9 cellular contexts compared by ENCODE assay signal in genomic region chr21:17780539-17780938, GRCh38. TPM values are rescaled to one million over a fixed set of nuclear protein-coding genes. Genes with fewer than 3 reads are reported as not detected.
DNase-seq lines count a peak whose midpoint lies in the region; ATAC-seq, FAIRE-seq and TF ChIP-seq lines count a peak whose summit lies in the region.
"Had no signal": no experiment of that assay in that cellular context is flagged by ENCODE, and none has a peak within 500 bp of the region (broad histone marks: within the 10 kb centered on the region; RNA-seq: fewer than 3 reads in every experiment).

No MANE protein-coding gene starts in this region.

- peaks cover 1% of the 10 kb centered on the region in 2 donors for H3K36me3 ChIP-seq in ascending aorta

- H3K27ac ChIP-seq in ascending aorta = no peak overlapping the region

- no peaks in the 10 kb centered on the region for H3K9me3 ChIP-seq in ascending aorta

- H3K4me1 Mint-ChIP-seq in activated naive CD8-positive, alpha-beta T cell treated with anti-CD3 and anti-CD28 coated beads, Interleukin-2, amount 10 ng/mL, durations not matched to agents 7 days and 5 days = peaks cover 73% of the 10 kb centered on the region
- H3K4me1 Mint-ChIP-seq: neural crest cell had no signal

- H3K9me3 Mint-ChIP-seq in activated naive CD8-positive, alpha-beta T cell treated with anti-CD3 and anti-CD28 coated beads, Interleukin-2, amount 10 ng/mL, durations not matched to agents 7 days and 5 days = no peaks in the 10 kb centered on the region
- H3K9me3 Mint-ChIP-seq: neural crest cell had no signal

- POLR2A ChIA-PET in activated naive CD8-positive, alpha-beta T cell treated with anti-CD3 and anti-CD28 coated beads, Interleukin-2, amount 10 ng/mL, durations not matched to agents 7 days and 5 days (lab: Charles Lee) = interaction anchor here (1.4 to 3.6 kb wide), 5 partner anchors 11 to 92 kb away, joined by 3 to 36 read pairs (median 13); partner anchors contain the start of gene C21orf91

- intact Hi-C loops in ascending aorta (cut with DNase I) = no loop called here

- H3K27ac Mint-ChIP-seq in activated naive CD8-positive, alpha-beta T cell treated with anti-CD3 and anti-CD28 coated beads, Interleukin-2, amount 10 ng/mL, durations not matched to agents 7 days and 5 days = peak overlapping the region; percentile 88

- H3K27me3 Mint-ChIP-seq in activated naive CD8-positive, alpha-beta T cell treated with anti-CD3 and anti-CD28 coated beads, Interleukin-2, amount 10 ng/mL, durations not matched to agents 7 days and 5 days = no peaks in the 10 kb centered on the region

- H3K27me3 ChIP-seq in ascending aorta = no peaks in the 10 kb centered on the region

- TF ChIP-seq CTCF in GM10266 (IDR thresholded peaks at IDR 0.05; ENCODE audit: control insufficient read depth, insufficient read depth, low read depth, missing control alignments) = no peak
- TF ChIP-seq CTCF in ascending aorta (IDR thresholded peaks at IDR 0.05) = no peak

- no peak for TF ChIP-seq POLR2A in H54 (IDR thresholded peaks at IDR 0.05; ENCODE audit: low read depth, low read length)

- H3K4me3 ChIP-seq in Jurkat, Clone E6-1 (ENCODE audit: low read length) = no peak overlapping the region; the same call in 1 of the 2 replicates
- no peak overlapping the region for H3K4me3 ChIP-seq in ascending aorta

- DNase-seq in GM10266 (ENCODE audit: extremely low spot score) = peak; percentile 35
- peak; percentile 70 for DNase-seq in Jurkat, Clone E6-1 (ENCODE audit: low read depth, low spot score)
- no peak for DNase-seq in activated naive CD8-positive, alpha-beta T cell treated with anti-CD3 and anti-CD28 coated beads, Interleukin-2, amount 10 ng/mL, durations not matched to agents 7 days and 5 days
- no peak for DNase-seq in NCI-H446 treated with DMSO at 0.1 percent for 48 hours (lab: John Stamatoyannopoulos, UW)
- DNase-seq in DMS 273 treated with DMSO at 0.1 percent for 48 hours (lab: John Stamatoyannopoulos, UW) = no peak
- no peak for DNase-seq in H54 (ENCODE audit: insufficient read length, low spot score)
- no peak for DNase-seq in ascending aorta (ENCODE audit: low spot score in 2 of 2)

- no peaks in the 10 kb centered on the region for H3K4me1 ChIP-seq in ascending aorta

- no peak for FAIRE-seq in H54 (lab: Jason Lieb, UNC)

- peak overlapping the region; percentile 59 for H3K4me3 Mint-ChIP-seq in activated naive CD8-positive, alpha-beta T cell treated with anti-CD3 and anti-CD28 coated beads, Interleukin-2, amount 10 ng/mL, durations not matched to agents 7 days and 5 days
- H3K4me3 Mint-ChIP-seq: neural crest cell had no signal

- peak; percentile 29 for ATAC-seq in GM21526 (IDR thresholded peaks at IDR 0.05; ENCODE audit: low FRiP score, unreplicated experiment)
- peak; percentile 35 for ATAC-seq in activated naive CD8-positive, alpha-beta T cell treated with anti-CD3 and anti-CD28 coated beads, Interleukin-2, amount 10 ng/mL, durations not matched to agents 7 days and 5 days (ENCODE audit: low read depth)

- peaks cover 23% of the 10 kb centered on the region for H3K36me3 Mint-ChIP-seq in activated naive CD8-positive, alpha-beta T cell treated with anti-CD3 and anti-CD28 coated beads, Interleukin-2, amount 10 ng/mL, durations not matched to agents 7 days and 5 days

RNA-seq across cellular contexts. Expression of gene C21orf91, which starts 38.6 kb away (rescaled TPM):
- polyA plus RNA-seq in Jurkat, Clone E6-1 (2012; ENCODE audit: insufficient read depth, insufficient read length) = 15.0 TPM
- total RNA-seq in activated naive CD8-positive, alpha-beta T cell treated with anti-CD3 and anti-CD28 coated beads, Interleukin-2, amount 10 ng/mL, durations not matched to agents 7 days and 5 days = 10 to 100 TPM; 67.9 to 75.2 TPM
- 11.3 TPM for total RNA-seq in ascending aorta

Comparison
In these comparisons a context has a peak if more than half of its experiments do, and no peak if none do; other contexts are left out.
1. DNase-seq: peak in GM10266 (single experiment) and Jurkat, Clone E6-1 (single experiment); none in activated naive CD8-positive, alpha-beta T cell treated with anti-CD3 and anti-CD28 coated beads, Interleukin-2, amount 10 ng/mL, durations not matched to agents 7 days and 5 days (single experiment), NCI-H446 treated with DMSO at 0.1 percent for 48 hours (single experiment), DMS 273 treated with DMSO at 0.1 percent for 48 hours (single experiment), H54 (single experiment) and ascending aorta (0 of 2).